Comparison of ENCODE assay signal across 8 cellular contexts in the genomic region with DNA sequence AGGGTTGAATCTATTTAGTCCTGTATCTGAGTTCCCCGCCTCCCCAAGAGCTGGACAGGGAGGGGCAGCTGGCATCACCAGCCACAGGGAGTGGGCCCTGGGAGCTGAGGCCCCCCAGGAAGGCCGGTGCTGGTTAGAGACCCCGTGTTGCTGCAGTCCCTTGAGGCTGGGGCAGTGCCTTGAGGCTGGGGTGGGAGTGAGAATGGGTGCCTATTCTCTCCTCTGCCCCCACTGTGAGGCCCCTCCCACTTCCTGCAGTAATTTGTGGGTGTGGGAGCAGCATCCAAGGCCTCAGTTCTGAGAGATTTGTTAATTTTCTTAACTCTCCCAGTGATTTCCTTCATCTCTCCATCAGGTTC. TPM values are rescaled to one million over a fixed set of nuclear protein-coding genes. Genes with fewer than 3 reads are reported as not detected.
A peak's percentile ranks its signal among the peaks of the same experiment; 100 is the strongest.
DNase-seq lines count a peak whose midpoint lies in the region; ATAC-seq, FAIRE-seq and TF ChIP-seq lines count a peak whose summit lies in the region.

No MANE protein-coding gene starts in this region.

- H3K27ac ChIP-seq in HepG2 (ENCODE audit: extremely low read length, insufficient read depth, low read length), result no peak overlapping the region
- H3K27ac ChIP-seq in thymus (ENCODE audit: low read depth), result peak overlapping the region; percentile 80

- WGBS in HepG2 (ENCODE audit: low lambda C conversion rate), result 58% methylated on average over 1 of the region's 3 CpGs
- 56% methylated on average over 3 of the region's 3 CpGs for WGBS in thymus

- TF ChIP-seq POLR2A in HepG2 (IDR thresholded peaks at IDR 0.05; ENCODE audit: insufficient read depth in 1 of 2, low read depth in 2 of 2, low read length in 2 of 2), result no peak

- POLR2A ChIA-PET in HepG2 (lab: Yijun Ruan, JAX), result interaction anchor here (1.7 to 3.5 kb wide), 3 partner anchors 36 to 249 kb away, joined by 4 to 34 read pairs (median 5); no protein-coding TSS in a partner anchor

- TF ChIP-seq EP300 in HepG2 (IDR thresholded peaks at IDR 0.05; ENCODE audit: low read depth in 2 of 2, low read length in 2 of 2) (no peak), HepG2 (CRISPR knock-in tag; IDR thresholded peaks at IDR 0.05; ENCODE audit: borderline replicate concordance) (no peak)

- in situ Hi-C loops in HepG2 (cut with HindIII; ENCODE audit: extremely low pct_ligation_motif_present, low pct_unique_long_range_greater_than_20kb), result loop anchor here (5.0 kb wide), 2 partner anchors 35 to 135 kb away; no protein-coding TSS in a partner anchor
- in situ Hi-C loops in ACHN (cut with HindIII; ENCODE audit: low pct_ligation_motif_present, low pct_unique_long_range_greater_than_20kb, low sequenced_read_pairs), result no loop called here

- H2AFZ ChIP-seq in HepG2 (ENCODE audit: low read length), result no peak overlapping the region

- CTCF ChIA-PET in HepG2 (lab: Yijun Ruan, JAX; ENCODE audit: low intra/inter-chr PET ratio, low total read pairs), result no interaction called here

- H3K36me3 ChIP-seq in HepG2 (replicated peaks in 1 of 2; ENCODE audit: control insufficient read depth in 1 of 2, insufficient read depth in 2 of 2, low read length in 2 of 2) (no peaks in the 10 kb centered on the region), thymus (ENCODE audit: control insufficient read depth, insufficient read depth) (no peaks in the 10 kb centered on the region)

- TF ChIP-seq CTCF in HepG2 (CRISPR knock-in tag; IDR thresholded peaks at IDR 0.05), result no peak

- H3K27me3 ChIP-seq in HepG2 (ENCODE audit: control insufficient read depth in 1 of 2, insufficient read depth in 2 of 2, low read length in 2 of 2), result no peaks in the 10 kb centered on the region
- H3K27me3 ChIP-seq in thymus (ENCODE audit: control insufficient read depth, insufficient read depth), result no peaks in the 10 kb centered on the region

- H3K4me2 ChIP-seq in HepG2 (ENCODE audit: low read depth, low read length), result peak overlapping the region; percentile 94; the same call in 1 of the 2 replicates

- no peak for ATAC-seq in activated CD4-positive, CD25-positive, alpha-beta regulatory T cell treated with anti-CD3 and anti-CD28 coated beads, Interleukin-2, amount 50 U/mL, for 24 hours
- no peak for ATAC-seq in HepG2
- ATAC-seq in GM19455 (IDR thresholded peaks at IDR 0.05; ENCODE audit: unreplicated experiment), result no peak

- no peak for FAIRE-seq in HepG2 (lab: Jason Lieb, UNC)

- H3K79me2 ChIP-seq in HepG2 (ENCODE audit: insufficient read depth, low read length), result peaks cover 8% of the 10 kb centered on the region

- H3K9me3 ChIP-seq in HepG2 (ENCODE audit: low read length) (no peaks in the 10 kb centered on the region), thymus (ENCODE audit: control insufficient read depth) (no peaks in the 10 kb centered on the region)

- no peaks in the 10 kb centered on the region for H4K20me1 ChIP-seq in HepG2 (ENCODE audit: insufficient read depth, low read length)

- intact Hi-C loops in HepG2 (cut with micrococcal nuclease; ENCODE audit: unreplicated experiment), result loop anchor here (10.0 kb wide), 1 partner anchor 73 kb away; a partner anchor contains a TSS

- H3K4me1 ChIP-seq in HepG2 (ENCODE audit: insufficient read depth, low read length), result peaks cover 67% of the 10 kb centered on the region
- H3K4me1 ChIP-seq in thymus (ENCODE audit: control insufficient read depth, insufficient read depth, low read length), result peaks cover 25% of the 10 kb centered on the region

- no TSS peak for BruUV-seq in HepG2 (replicated peaks; lab: Mats Ljungman, UMichigan)

- TF ChIP-seq RAD21 in HepG2 (CRISPR knock-in tag; IDR thresholded peaks at IDR 0.05), result no peak

- H3K4me3 ChIP-seq in HepG2 (replicated peaks in 1 of 3; ENCODE audit: insufficient read depth in 1 of 3, low read depth in 2 of 3, low read length in 3 of 3), result no peak overlapping the region; a peak in 1 of 6 replicates
- H3K4me3 ChIP-seq in thymus (ENCODE audit: low read length), result no peak overlapping the region

- H3K9ac ChIP-seq in HepG2 (ENCODE audit: insufficient read depth, low read depth, low read length), result no peak overlapping the region

- peak; percentile 48 for DNase-seq in activated CD4-positive, CD25-positive, alpha-beta regulatory T cell treated with anti-CD3 and anti-CD28 coated beads, Interleukin-2, amount 50 U/mL, for 72 hours
- DNase-seq in activated T-helper 9 cell treated with anti-CD3 and anti-CD28 coated beads, Interleukin-2, amount 50 U/mL, for 16 hours (ENCODE audit: low read depth), result peak; percentile 33
- no peak for DNase-seq in HepG2 (ENCODE audit: low spot score)
- DNase-seq in ACHN, result no peak
- DNase-seq in DMS79 (lab: John Stamatoyannopoulos, UW), result no peak

RNA-seq across cellular contexts. Expression of a gene that starts 2.5 kb away (rescaled TPM):
- total RNA-seq in HepG2 (2016; rRNA removed; fragmentation: Illumina TruSeq; extraction: Trizol), result 62.4 and 66.7 TPM in 2 replicates
- total RNA-seq in HepG2 (2016; cell fraction: cytosol; rRNA removed; fragmentation: Illumina TruSeq; extraction: Trizol; ENCODE audit: low read depth), result 33.8 and 35.1 TPM in 2 replicates
- 67.4 and 70.9 TPM in 2 replicates for total RNA-seq in HepG2 (2016; cell fraction: insoluble cytoplasmic fraction; rRNA removed; fragmentation: Illumina TruSeq; extraction: Trizol)
- 51.3 and 59.4 TPM in 2 replicates for total RNA-seq in HepG2 (2016; cell fraction: membrane; rRNA removed; fragmentation: Illumina TruSeq; extraction: Trizol)
- total RNA-seq in HepG2 (2016; cell fraction: nucleus; rRNA removed; fragmentation: Illumina TruSeq; extraction: Trizol), result 32.1 and 40.4 TPM in 2 replicates
- polyA plus RNA-seq in HepG2 (2011; rRNA removed), result 48.0 and 53.7 TPM in 2 replicates
- 54.6 and 63.8 TPM in 2 replicates for polyA plus RNA-seq in HepG2 (2011; cell fraction: cytosol; rRNA removed)
- polyA plus RNA-seq in HepG2 (2011; cell fraction: nucleus; rRNA removed), result 23.5 and 23.9 TPM in 2 replicates
- polyA plus RNA-seq in HepG2 (2012), result 39.6 and 48.9 TPM in 2 replicates
- polyA plus RNA-seq in HepG2 (2016; cell fraction: cytosol; fragmentation: Illumina TruSeq; extraction: Trizol; ENCODE audit: low read depth), result 32.8 and 40.4 TPM in 2 replicates
- 70.8 and 86.6 TPM in 2 replicates for polyA plus RNA-seq in HepG2 (2016; cell fraction: insoluble cytoplasmic fraction; fragmentation: Illumina TruSeq; extraction: Trizol; ENCODE audit: low read depth)
- 45.9 and 53.3 TPM in 2 replicates for polyA plus RNA-seq in HepG2 (2016; cell fraction: membrane; fragmentation: Illumina TruSeq; extraction: Trizol; ENCODE audit: low read depth)
- 58.4 and 69.5 TPM in 2 replicates for polyA plus RNA-seq in HepG2 (2016; cell fraction: nucleus; fragmentation: Illumina TruSeq; extraction: Trizol; ENCODE audit: insufficient read depth, low read depth)
- polyA minus RNA-seq in HepG2 (2011; rRNA and poly(A)+ RNA removed; ENCODE audit: low replicate concordance), result 12.2 and 41.8 TPM in 2 replicates
- 16.1 and 26.3 TPM in 2 replicates for polyA minus RNA-seq in HepG2 (2011; cell fraction: cytosol; rRNA and poly(A)+ RNA removed)
- polyA minus RNA-seq in HepG2 (2011; cell fraction: nucleus; rRNA and poly(A)+ RNA removed), result 10.3 and 14.2 TPM in 2 replicates
- polyA plus RNA-seq in thymus, result 73.6 TPM

RNA-seq across cellular contexts. Expression of a gene that starts 4.1 kb away (rescaled TPM):
- 5.5 and 7.2 TPM in 2 replicates for total RNA-seq in HepG2 (2016; rRNA removed; fragmentation: Illumina TruSeq; extraction: Trizol)
- total RNA-seq in HepG2 (2016; cell fraction: cytosol; rRNA removed; fragmentation: Illumina TruSeq; extraction: Trizol; ENCODE audit: low read depth), result 2.9 and 3.9 TPM in 2 replicates
- 6.3 and 7.8 TPM in 2 replicates for total RNA-seq in HepG2 (2016; cell fraction: insoluble cytoplasmic fraction; rRNA removed; fragmentation: Illumina TruSeq; extraction: Trizol)
- 4.2 TPM in 2 replicates for total RNA-seq in HepG2 (2016; cell fraction: membrane; rRNA removed; fragmentation: Illumina TruSeq; extraction: Trizol)
- 6.1 and 7.9 TPM in 2 replicates for total RNA-seq in HepG2 (2016; cell fraction: nucleus; rRNA removed; fragmentation: Illumina TruSeq; extraction: Trizol)
- 5.6 and 6.8 TPM in 2 replicates for polyA plus RNA-seq in HepG2 (2011; rRNA removed)
- 4.7 and 5.2 TPM in 2 replicates for polyA plus RNA-seq in HepG2 (2011; cell fraction: cytosol; rRNA removed)
- 14.7 and 14.9 TPM in 2 replicates for polyA plus RNA-seq in HepG2 (2011; cell fraction: nucleus; rRNA removed)
- 7.7 and 14.1 TPM in 2 replicates for polyA plus RNA-seq in HepG2 (2012)
- 1.7 and 2.4 TPM in 2 replicates for polyA plus RNA-seq in HepG2 (2016; cell fraction: cytosol; fragmentation: Illumina TruSeq; extraction: Trizol; ENCODE audit: low read depth)
- 14.2 and 15.7 TPM in 2 replicates for polyA plus RNA-seq in HepG2 (2016; cell fraction: insoluble cytoplasmic fraction; fragmentation: Illumina TruSeq; extraction: Trizol; ENCODE audit: low read depth)
- 4.5 and 4.6 TPM in 2 replicates for polyA plus RNA-seq in HepG2 (2016; cell fraction: membrane; fragmentation: Illumina TruSeq; extraction: Trizol; ENCODE audit: low read depth)
- polyA plus RNA-seq in HepG2 (2016; cell fraction: nucleus; fragmentation: Illumina TruSeq; extraction: Trizol; ENCODE audit: insufficient read depth, low read depth), result 19.3 and 21.5 TPM in 2 replicates
- 8.3 and 16.3 TPM in 2 replicates for polyA minus RNA-seq in HepG2 (2011; rRNA and poly(A)+ RNA removed; ENCODE audit: low replicate concordance)
- polyA minus RNA-seq in HepG2 (2011; cell fraction: cytosol; rRNA and poly(A)+ RNA removed), result 6.0 and 8.5 TPM in 2 replicates
- 4.0 and 7.2 TPM in 2 replicates for polyA minus RNA-seq in HepG2 (2011; cell fraction: nucleus; rRNA and poly(A)+ RNA removed)
- polyA plus RNA-seq in thymus, result 68.6 TPM

RNA-seq across cellular contexts. Expression of a gene that starts 26.8 kb away (rescaled TPM):
- total RNA-seq in HepG2 (2016; rRNA removed; fragmentation: Illumina TruSeq; extraction: Trizol), result 0.04 and 0.24 TPM in 2 replicates
- not detected in 2 replicates for total RNA-seq in HepG2 (2016; cell fraction: cytosol; rRNA removed; fragmentation: Illumina TruSeq; extraction: Trizol; ENCODE audit: low read depth)
- total RNA-seq in HepG2 (2016; cell fraction: insoluble cytoplasmic fraction; rRNA removed; fragmentation: Illumina TruSeq; extraction: Trizol), result 0.04 and 0.09 TPM in 2 replicates
- total RNA-seq in HepG2 (2016; cell fraction: membrane; rRNA removed; fragmentation: Illumina TruSeq; extraction: Trizol), result 0.06 TPM in 1 of 2 replicates, not detected in the other
- total RNA-seq in HepG2 (2016; cell fraction: nucleus; rRNA removed; fragmentation: Illumina TruSeq; extraction: Trizol), result 0.19 and 0.34 TPM in 2 replicates
- polyA plus RNA-seq in HepG2 (2011; rRNA removed) (0.13 and 0.24 TPM in 2 replicates), thymus (6.7 TPM)
- polyA plus RNA-seq in HepG2 (2011; cell fraction: cytosol; rRNA removed), result 0.21 and 0.22 TPM in 2 replicates
- polyA plus RNA-seq in HepG2 (2011; cell fraction: nucleus; rRNA removed), result 0.52 and 0.53 TPM in 2 replicates
- 0.13 and 0.17 TPM in 2 replicates for polyA plus RNA-seq in HepG2 (2012)
- polyA plus RNA-seq in HepG2 (2016; cell fraction: cytosol; fragmentation: Illumina TruSeq; extraction: Trizol; ENCODE audit: low read depth), result not detected in 2 replicates
- polyA plus RNA-seq in HepG2 (2016; cell fraction: insoluble cytoplasmic fraction; fragmentation: Illumina TruSeq; extraction: Trizol; ENCODE audit: low read depth), result 0.10 TPM in 1 of 2 replicates, not detected in the other
- polyA plus RNA-seq in HepG2 (2016; cell fraction: membrane; fragmentation: Illumina TruSeq; extraction: Trizol; ENCODE audit: low read depth), result 0.03 TPM in 1 of 2 replicates, not detected in the other
- 0.20 TPM in 1 of 2 replicates, not detected in the other for polyA plus RNA-seq in HepG2 (2016; cell fraction: nucleus; fragmentation: Illumina TruSeq; extraction: Trizol; ENCODE audit: insufficient read depth, low read depth)
- 0.07 and 0.52 TPM in 2 replicates for polyA minus RNA-seq in HepG2 (2011; rRNA and poly(A)+ RNA removed; ENCODE audit: low replicate concordance)
- 0.20 and 0.26 TPM in 2 replicates for polyA minus RNA-seq in HepG2 (2011; cell fraction: cytosol; rRNA and poly(A)+ RNA removed)
- 0.50 and 0.52 TPM in 2 replicates for polyA minus RNA-seq in HepG2 (2011; cell fraction: nucleus; rRNA and poly(A)+ RNA removed)

Comparison
In these comparisons a context has a peak if more than half of its experiments do, and no peak if none do; other contexts are left out.
1. DNase-seq: peak in activated CD4-positive, CD25-positive, alpha-beta regulatory T cell treated with anti-CD3 and anti-CD28 coated beads, Interleukin-2, amount 50 U/mL, for 72 hours (single experiment) and activated T-helper 9 cell treated with anti-CD3 and anti-CD28 coated beads, Interleukin-2, amount 50 U/mL, for 16 hours (single experiment); none in HepG2 (single experiment), ACHN (single experiment) and DMS79 (single experiment).